9 cellular contexts compared by ENCODE assay signal in genomic region chr12:32134144-32134888, GRCh38. TPM values are rescaled to one million over a fixed set of nuclear protein-coding genes. Genes with fewer than 3 reads are reported as not detected.
DNase-seq lines count a peak whose midpoint lies in the region; ATAC-seq, FAIRE-seq and TF ChIP-seq lines count a peak whose summit lies in the region.
"Had no signal": no experiment of that assay in that cellular context is flagged by ENCODE, and none has a peak within 500 bp of the region (broad histone marks: within the 10 kb centered on the region; RNA-seq: fewer than 3 reads in every experiment).

No MANE protein-coding gene starts in this region.

- peaks cover 12% of the 10 kb centered on the region for H3K9me3 Mint-ChIP-seq in glutamatergic neuron (ENCODE audit: unreplicated experiment)

- peak overlapping the region; percentile 59 for H3K27ac Mint-ChIP-seq in glutamatergic neuron (ENCODE audit: unreplicated experiment)

- peak; percentile 11 for TF ChIP-seq CTCF in glutamatergic neuron (IDR thresholded peaks at IDR 0.05; ENCODE audit: partially characterized antibody, unreplicated experiment)

- ATAC-seq in GM19438 (IDR thresholded peaks at IDR 0.05; ENCODE audit: low read depth, unreplicated experiment) (peak; percentile 54), HG03442 (IDR thresholded peaks at IDR 0.05; ENCODE audit: unreplicated experiment) (peak; percentile 63), GM21515 (IDR thresholded peaks at IDR 0.05; ENCODE audit: unreplicated experiment) (no peak)

- peak; percentile 52 for DNase-seq in AG20443 (ENCODE audit: low spot score)
- DNase-seq in activated CD8-positive, alpha-beta memory T cell treated with anti-CD3 and anti-CD28 coated beads for 24 hours: peak; percentile 67
- no peak for DNase-seq in glutamatergic neuron
- peak; percentile 24 for DNase-seq in urothelium cell line (ENCODE audit: low spot score)
- DNase-seq in NOMO-1 treated with DMSO at 0.1 percent for 48 hours (lab: John Stamatoyannopoulos, UW; ENCODE audit: unreplicated experiment): no peak

- H3K27me3 Mint-ChIP-seq in glutamatergic neuron (ENCODE audit: unreplicated experiment): peaks cover 3% of the 10 kb centered on the region

- H3K36me3 Mint-ChIP-seq in glutamatergic neuron (ENCODE audit: unreplicated experiment): no peaks in the 10 kb centered on the region

- H3K4me3 Mint-ChIP-seq in glutamatergic neuron (ENCODE audit: unreplicated experiment): peak overlapping the region; percentile 53

- peaks cover 45% of the 10 kb centered on the region for H3K4me1 Mint-ChIP-seq in glutamatergic neuron (ENCODE audit: low read depth, unreplicated experiment)

- FAIRE-seq in urothelium cell line (lab: Jason Lieb, UNC): no peak
- FAIRE-seq: G401.6 had no signal

RNA-seq across cellular contexts. Expression of gene BICD1, which starts 27.7 kb away (rescaled TPM):
- 561 TPM for total RNA-seq in glutamatergic neuron (ENCODE audit: unreplicated experiment)

Comparison
In these comparisons a context has a peak if more than half of its experiments do, and no peak if none do; other contexts are left out.
1. DNase-seq: peak in AG20443 (single experiment), activated CD8-positive, alpha-beta memory T cell treated with anti-CD3 and anti-CD28 coated beads for 24 hours (single experiment) and urothelium cell line (single experiment); none in glutamatergic neuron (single experiment) and NOMO-1 treated with DMSO at 0.1 percent for 48 hours (single experiment).